In genomic region chr7:510061-510481, GRCh38 we compare ENCODE assay signal across 17 cellular contexts.
"Had no signal": no experiment of that assay in that cellular context is flagged by ENCODE, and none has a peak within 500 bp of the region (broad histone marks: within the 10 kb centered on the region; RNA-seq: fewer than 3 reads in every experiment).

No MANE protein-coding gene starts in this region.

- H3K27me3 ChIP-seq: dorsolateral prefrontal cortex, ovary had no signal

- H3K27ac ChIP-seq: dorsolateral prefrontal cortex, heart right ventricle, ovary had no signal

- H3K9me3 ChIP-seq: heart right ventricle, ovary had no signal

- H3K9me3 Mint-ChIP-seq: activated naive CD8-positive, alpha-beta T cell treated with anti-CD3 and anti-CD28 coated beads, Interleukin-2, amount 10 ng/mL, durations not matched to agents 7 days and 5 days; endodermal cell; neural crest cell; stimulated activated naive CD8-positive, alpha-beta T cell treated with anti-CD3 and anti-CD28 coated beads, Interleukin-15, Interleukin-2, amounts not matched to agents 100 ng/mL and 50 ng/mL, for 24 hours had no signal

- ATAC-seq: activated CD4-positive, CD25-positive, alpha-beta regulatory T cell treated with anti-CD3 and anti-CD28 coated beads, Interleukin-2, amount 50 U/mL, for 24 hours; heart right ventricle had no signal

- FAIRE-seq: frontal cortex, small intestine had no signal

- H3K4me1 Mint-ChIP-seq: activated naive CD8-positive, alpha-beta T cell treated with anti-CD3 and anti-CD28 coated beads, Interleukin-2, amount 10 ng/mL, durations not matched to agents 7 days and 5 days; neural crest cell had no signal

- DNase-seq: activated CD4-positive, alpha-beta T cell treated with anti-CD3 and anti-CD28 coated beads, Interleukin-2, amount 50 U/mL, for 1 hour; activated CD8-positive, alpha-beta memory T cell treated with anti-CD3 and anti-CD28 coated beads for 24 hours; activated naive CD4-positive, alpha-beta T cell; activated naive CD8-positive, alpha-beta T cell treated with anti-CD3 and anti-CD28 coated beads, Interleukin-2, amount 10 ng/mL, durations not matched to agents 7 days and 5 days; endodermal cell; midbrain; ovary; small intestine; stimulated activated CD4-positive, alpha-beta T cell treated with anti-CD3 and anti-CD28 coated beads, Interleukin-4, amount 100 ng/mL, for 4 hours; stimulated activated CD8-positive, alpha-beta memory T cell treated with anti-CD3 and anti-CD28 coated beads, Interleukin-4, amount 100 ng/mL, for 48 hours had no signal

- H3K36me3 ChIP-seq: ovary had no signal

- H3K4me3 Mint-ChIP-seq: activated naive CD8-positive, alpha-beta T cell treated with anti-CD3 and anti-CD28 coated beads, Interleukin-2, amount 10 ng/mL, durations not matched to agents 7 days and 5 days; endodermal cell; neural crest cell; stimulated activated naive CD8-positive, alpha-beta T cell treated with anti-CD3 and anti-CD28 coated beads, Interleukin-15, Interleukin-2, amounts not matched to agents 100 ng/mL and 50 ng/mL, for 24 hours had no signal

- H3K36me3 Mint-ChIP-seq: activated naive CD8-positive, alpha-beta T cell treated with anti-CD3 and anti-CD28 coated beads, Interleukin-2, amount 10 ng/mL, durations not matched to agents 7 days and 5 days had no signal

- H3K4me3 ChIP-seq: dorsolateral prefrontal cortex, heart right ventricle, lung, ovary had no signal

- H3K27ac Mint-ChIP-seq: activated naive CD8-positive, alpha-beta T cell treated with anti-CD3 and anti-CD28 coated beads, Interleukin-2, amount 10 ng/mL, durations not matched to agents 7 days and 5 days; endodermal cell; stimulated activated naive CD8-positive, alpha-beta T cell treated with anti-CD3 and anti-CD28 coated beads, Interleukin-15, Interleukin-2, amounts not matched to agents 100 ng/mL and 50 ng/mL, for 24 hours had no signal
